ENCODE assay signal across 21 cellular contexts in the genomic region with DNA sequence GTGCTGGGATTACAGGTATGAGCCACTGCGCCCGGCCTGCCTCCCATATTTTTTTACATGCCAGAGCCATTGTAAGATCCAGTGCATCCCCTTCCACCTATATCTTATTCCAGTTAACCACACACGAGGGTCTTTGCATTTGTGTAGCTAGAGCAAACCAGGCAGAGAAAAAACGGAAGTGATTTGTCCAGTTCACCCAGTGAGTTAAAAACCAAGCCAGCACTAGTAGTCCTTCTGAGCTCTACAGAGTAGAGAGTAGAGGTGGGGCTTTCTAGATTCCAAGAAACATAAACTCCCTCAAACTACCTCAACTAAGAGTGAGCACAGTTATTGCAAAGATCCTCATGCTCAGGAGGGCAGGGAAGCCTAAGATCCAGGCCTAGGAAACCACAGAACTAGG. TPM values are rescaled to one million over a fixed set of nuclear protein-coding genes. Genes with fewer than 3 reads are reported as not detected.
A peak's percentile ranks its signal among the peaks of the same experiment; 100 is the strongest.
DNase-seq lines count a peak whose midpoint lies in the region; TF ChIP-seq lines count a peak whose summit lies in the region.
"Had no signal": no experiment of that assay in that cellular context is flagged by ENCODE, and none has a peak within 500 bp of the region (broad histone marks: within the 10 kb centered on the region; RNA-seq: fewer than 3 reads in every experiment).

No MANE protein-coding gene starts in this region.

- TF ChIP-seq CTCF in hepatocyte (IDR thresholded peaks at IDR 0.05; ENCODE audit: poor library complexity) (no peak), smooth muscle cell (IDR thresholded peaks at IDR 0.05; ENCODE audit: borderline replicate concordance, insufficient read depth, poor library complexity, severe bottlenecking) (no peak)

- H3K79me2 ChIP-seq in hepatocyte (no peaks in the 10 kb centered on the region), smooth muscle cell (ENCODE audit: low read depth) (no peaks in the 10 kb centered on the region)

- no peaks in the 10 kb centered on the region for H3K36me3 ChIP-seq in hepatocyte (replicated peaks; ENCODE audit: insufficient read depth, low read depth)
- H3K36me3 ChIP-seq in smooth muscle cell (ENCODE audit: low read depth) = no peaks in the 10 kb centered on the region
- H3K36me3 ChIP-seq: SJCRH30 had no signal

- DNase-seq in NOMO-1 treated with dmso at 0.1 percent for 144 hours (lab: John Stamatoyannopoulos, UW; ENCODE audit: unreplicated experiment) (peak; percentile 14), NOMO-1 treated with DMSO at 0.1 percent for 48 hours (lab: John Stamatoyannopoulos, UW; ENCODE audit: unreplicated experiment) (no peak), OCI-M1 (lab: John Stamatoyannopoulos, UW) (peak; percentile 16), hepatocyte (ENCODE audit: low spot score) (no peak), smooth muscle cell (lab: John Stamatoyannopoulos, UW; ENCODE audit: unreplicated experiment) (no peak), T-helper 9 cell (no peak), SW480 (ENCODE audit: low spot score) (no peak), NCI-H1092 (lab: John Stamatoyannopoulos, UW) (no peak)
- DNase-seq: 8988T, ACHN, DMS153, DND-41, GM23248, H9, NCI-H1417, NCI-H1694 treated with DMSO at 0.1 percent for 48 hours, NCI-H2081, NCI-H2227 treated with DMSO at 0.1 percent for 48 hours, NCI-H526 treated with DMSO at 0.1 percent for 48 hours had no signal

- H3K27ac ChIP-seq in hepatocyte = peak overlapping the region; percentile 58
- H3K27ac ChIP-seq in smooth muscle cell (ENCODE audit: low read depth) = no peak overlapping the region
- H3K27ac ChIP-seq: GM23248, SJCRH30 had no signal

- WGBS in hepatocyte (ENCODE audit: low lambda C conversion rate, missing lambda C conversion rate) = 92% methylated on average over 4 of the region's 4 CpGs
- 94% methylated on average over 4 of the region's 4 CpGs for WGBS in smooth muscle cell (ENCODE audit: low lambda C conversion rate)

- no peaks in the 10 kb centered on the region for H3K9me3 ChIP-seq in hepatocyte (ENCODE audit: low read depth)
- H3K9me3 ChIP-seq in smooth muscle cell (replicated peaks; ENCODE audit: low read depth) = no peaks in the 10 kb centered on the region
- H3K9me3 ChIP-seq: SJCRH30 had no signal

- no peaks in the 10 kb centered on the region for H3K9me2 ChIP-seq in hepatocyte (replicated peaks; ENCODE audit: insufficient read depth)

- H3K4me1 ChIP-seq in hepatocyte (ENCODE audit: insufficient read depth) (peaks cover 18% of the 10 kb centered on the region), smooth muscle cell (ENCODE audit: low read depth) (peaks cover 10% of the 10 kb centered on the region)
- H3K4me1 ChIP-seq: SJCRH30 had no signal

- H4K20me1 ChIP-seq in hepatocyte (ENCODE audit: insufficient read depth, poor library complexity, severe bottlenecking) = no peaks in the 10 kb centered on the region
- no peaks in the 10 kb centered on the region for H4K20me1 ChIP-seq in smooth muscle cell (ENCODE audit: low read depth)

- H3K9ac ChIP-seq in smooth muscle cell (ENCODE audit: low read depth) = no peak overlapping the region
- H3K9ac ChIP-seq: GM23248 had no signal

- H2AFZ ChIP-seq in hepatocyte = no peak overlapping the region
- H2AFZ ChIP-seq in smooth muscle cell (ENCODE audit: low read depth) = peak overlapping the region; percentile 18
- H2AFZ ChIP-seq: GM23248 had no signal

- no peaks in the 10 kb centered on the region for H3F3A ChIP-seq in smooth muscle cell (ENCODE audit: low read depth)

- H3K4me2 ChIP-seq in hepatocyte (no peak overlapping the region), smooth muscle cell (no peak overlapping the region)

- no peak overlapping the region for H3K4me3 ChIP-seq in hepatocyte
- no peak overlapping the region for H3K4me3 ChIP-seq in smooth muscle cell
- H3K4me3 ChIP-seq: GM23248, SJCRH30 had no signal

- H3K27me3 ChIP-seq in hepatocyte (no peaks in the 10 kb centered on the region), smooth muscle cell (ENCODE audit: low read depth) (no peaks in the 10 kb centered on the region)

RNA-seq across cellular contexts. Expression of gene TMEM158, which starts 34.7 kb away (rescaled TPM):
- total RNA-seq in hepatocyte = 3.3 and 8.5 TPM in 2 replicates
- polyA plus RNA-seq in hepatocyte = 16.0 and 16.9 TPM in 2 replicates
- 15.8 and 16.8 TPM in 2 replicates for total RNA-seq in smooth muscle cell
- 70.9 and 76.9 TPM in 2 replicates for polyA plus RNA-seq in smooth muscle cell
- polyA plus RNA-seq: IgD-negative memory B cell had no signal

RNA-seq across cellular contexts. Expression of gene CDCP1, which starts 45.2 kb away (rescaled TPM):
- total RNA-seq in hepatocyte = 7.0 and 7.3 TPM in 2 replicates
- polyA plus RNA-seq in hepatocyte = 4.8 and 5.3 TPM in 2 replicates
- 3.7 and 7.9 TPM in 2 replicates for total RNA-seq in smooth muscle cell
- 2.5 and 8.3 TPM in 2 replicates for polyA plus RNA-seq in smooth muscle cell
- total RNA-seq: SJCRH30 had no signal
- polyA plus RNA-seq: IgD-negative memory B cell had no signal

Comparison
In these comparisons a context has a peak if more than half of its experiments do, and no peak if none do; other contexts are left out.
1. DNase-seq: peak in NOMO-1 treated with dmso at 0.1 percent for 144 hours (single experiment) and OCI-M1 (single experiment); none in NOMO-1 treated with DMSO at 0.1 percent for 48 hours (single experiment), hepatocyte (single experiment), smooth muscle cell (single experiment), T-helper 9 cell (single experiment), SW480 (single experiment) and NCI-H1092 (single experiment).